In the genomic region with DNA sequence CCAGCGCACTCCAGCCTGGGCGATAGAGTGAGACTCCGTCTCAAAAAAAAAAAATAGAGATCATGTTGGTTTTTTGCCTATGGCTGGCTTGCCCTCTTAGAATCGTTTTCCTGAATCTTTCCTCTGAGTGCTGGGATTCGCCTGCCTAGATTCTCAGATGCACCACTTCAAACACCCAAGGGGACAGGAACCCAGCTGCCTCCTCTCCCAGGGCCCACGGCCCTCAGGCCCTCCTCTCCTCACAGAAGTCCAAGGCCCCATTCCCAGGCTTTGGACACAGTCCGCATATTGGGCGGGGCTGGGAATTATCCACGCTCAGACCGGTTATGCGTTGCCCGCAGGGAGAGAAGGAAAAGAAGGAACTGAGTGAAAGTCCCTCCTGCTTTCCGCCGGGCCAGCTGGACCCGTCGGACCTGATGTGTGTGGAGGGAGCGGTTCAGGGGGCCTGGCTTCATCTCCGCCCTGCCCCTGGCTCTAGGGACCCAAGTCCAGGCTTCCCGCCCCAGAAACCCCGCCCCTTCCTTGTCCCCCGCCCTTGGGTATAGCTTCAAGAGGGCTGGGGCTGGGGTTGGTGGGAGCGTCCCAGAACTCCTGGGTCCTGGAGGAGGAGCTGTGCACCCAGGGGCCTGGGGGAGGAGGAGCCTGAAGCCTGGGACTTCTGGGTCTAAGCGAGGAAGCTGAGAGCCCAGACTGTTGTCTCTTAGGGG, we compare ENCODE assay signal across 14 cellular contexts. TPM values are rescaled to one million over a fixed set of nuclear protein-coding genes. Genes with fewer than 3 reads are reported as not detected.
DNase-seq lines count a peak whose midpoint lies in the region; TF ChIP-seq lines count a peak whose summit lies in the region.
"Had no signal": no experiment of that assay in that cellular context is flagged by ENCODE, and none has a peak within 500 bp of the region (broad histone marks: within the 10 kb centered on the region; RNA-seq: fewer than 3 reads in every experiment).

No MANE protein-coding gene starts in this region.

- DNase-seq in SIG-M5 treated with dmso at 0.1 percent for 504 hours (lab: John Stamatoyannopoulos, UW; ENCODE audit: unreplicated experiment) (peak; percentile 52), SIG-M5 (lab: John Stamatoyannopoulos, UW) (no peak), glutamatergic neuron (peak; percentile 66), smooth muscle cell (lab: John Stamatoyannopoulos, UW; ENCODE audit: unreplicated experiment) (no peak), NCI-H2196 treated with DMSO at 0.1 percent for 48 hours (lab: John Stamatoyannopoulos, UW; ENCODE audit: unreplicated experiment) (no peak), middle frontal gyrus (ENCODE audit: extremely low spot score, low spot score) (no peak)
- DNase-seq: activated CD4-positive, alpha-beta T cell treated with anti-CD3 and anti-CD28 coated beads for 36 hours; GOT3; hippocampal formation; NCI-H1417; NK-92 treated with Interleukin-12 subunit alpha and Interleukin-12 subunit beta, amount 100 ng/mL, for 24 hours; sigmoid colon; SW 1271; testis had no signal

- H3K79me2 ChIP-seq in smooth muscle cell (ENCODE audit: low read depth) = no peaks in the 10 kb centered on the region

- no peak overlapping the region for H3K27ac ChIP-seq in smooth muscle cell (ENCODE audit: low read depth)
- H3K27ac ChIP-seq: sigmoid colon, testis had no signal

- H3K27me3 ChIP-seq in smooth muscle cell (ENCODE audit: low read depth) = no peaks in the 10 kb centered on the region
- H3K27me3 ChIP-seq: sigmoid colon, testis had no signal

- no peaks in the 10 kb centered on the region for H3K36me3 ChIP-seq in smooth muscle cell (ENCODE audit: low read depth)
- H3K36me3 ChIP-seq: sigmoid colon had no signal

- peaks cover 9% of the 10 kb centered on the region for H3K9me3 Mint-ChIP-seq in glutamatergic neuron (ENCODE audit: unreplicated experiment)

- H3K4me3 Mint-ChIP-seq in glutamatergic neuron (ENCODE audit: unreplicated experiment) = peak overlapping the region; percentile 83
- H3K4me3 Mint-ChIP-seq: activated CD4-positive, alpha-beta T cell treated with anti-CD3 and anti-CD28 coated beads for 36 hours had no signal

- no peaks in the 10 kb centered on the region for H3F3A ChIP-seq in smooth muscle cell (ENCODE audit: low read depth)

- H3K9me3 ChIP-seq in smooth muscle cell (replicated peaks; ENCODE audit: low read depth) = no peaks in the 10 kb centered on the region
- H3K9me3 ChIP-seq: sigmoid colon, testis had no signal

- H3K36me3 Mint-ChIP-seq in glutamatergic neuron (ENCODE audit: unreplicated experiment) = peaks cover 12% of the 10 kb centered on the region

- H3K27ac Mint-ChIP-seq in glutamatergic neuron (ENCODE audit: unreplicated experiment) = peak overlapping the region; percentile 92
- H3K27ac Mint-ChIP-seq: activated CD4-positive, alpha-beta T cell treated with anti-CD3 and anti-CD28 coated beads for 36 hours had no signal

- H3K4me3 ChIP-seq in smooth muscle cell = no peak overlapping the region
- H3K4me3 ChIP-seq: sigmoid colon had no signal

- peaks cover 18% of the 10 kb centered on the region for H3K4me1 Mint-ChIP-seq in glutamatergic neuron (ENCODE audit: low read depth, unreplicated experiment)

- no peaks in the 10 kb centered on the region for H4K20me1 ChIP-seq in smooth muscle cell (ENCODE audit: low read depth)

- no peak overlapping the region for H3K9ac ChIP-seq in smooth muscle cell (ENCODE audit: low read depth)

- H3K27me3 Mint-ChIP-seq in glutamatergic neuron (ENCODE audit: unreplicated experiment) = peaks cover 20% of the 10 kb centered on the region

- WGBS in smooth muscle cell (ENCODE audit: low lambda C conversion rate) = 34% methylated on average over 17 of the region's 23 CpGs

- TF ChIP-seq CTCF in glutamatergic neuron (IDR thresholded peaks at IDR 0.05; ENCODE audit: partially characterized antibody, unreplicated experiment) = no peak
- no peak for TF ChIP-seq CTCF in smooth muscle cell (IDR thresholded peaks at IDR 0.05; ENCODE audit: borderline replicate concordance, insufficient read depth, poor library complexity, severe bottlenecking)

- peaks cover 2% of the 10 kb centered on the region for H3K4me1 ChIP-seq in smooth muscle cell (ENCODE audit: low read depth)

- no peak overlapping the region for H2AFZ ChIP-seq in smooth muscle cell (ENCODE audit: low read depth)

- peak overlapping the region; percentile 40 for H3K4me2 ChIP-seq in smooth muscle cell

RNA-seq across cellular contexts. Expression of a gene that starts 5.8 kb away (rescaled TPM):
- total RNA-seq in glutamatergic neuron (ENCODE audit: unreplicated experiment) (104 TPM), smooth muscle cell (3.2 and 10.9 TPM in 2 replicates)
- polyA plus RNA-seq in smooth muscle cell = 16.3 and 20.3 TPM in 2 replicates

RNA-seq across cellular contexts. Expression of a gene that starts 6.2 kb away (rescaled TPM):
- total RNA-seq in glutamatergic neuron (ENCODE audit: unreplicated experiment) (3.2 TPM), smooth muscle cell (0.54 and 2.9 TPM in 2 replicates)
- polyA plus RNA-seq in smooth muscle cell = 0.74 and 1.7 TPM in 2 replicates

RNA-seq across cellular contexts. Expression of a gene that starts 11.0 kb away (rescaled TPM):
- 32.6 TPM for total RNA-seq in glutamatergic neuron (ENCODE audit: unreplicated experiment)
- total RNA-seq in smooth muscle cell = 11.7 and 16.5 TPM in 2 replicates
- polyA plus RNA-seq in smooth muscle cell = 24.7 and 30.7 TPM in 2 replicates

RNA-seq across cellular contexts. Expression of a gene that starts 30.0 kb away (rescaled TPM):
- total RNA-seq in glutamatergic neuron (ENCODE audit: unreplicated experiment) (26.6 TPM), smooth muscle cell (1.1 TPM in 1 of 2 replicates, not detected in the other)
- polyA plus RNA-seq in smooth muscle cell = 0.06 and 0.84 TPM in 2 replicates
- total RNA-seq: activated CD4-positive, alpha-beta T cell treated with anti-CD3 and anti-CD28 coated beads for 36 hours had no signal

RNA-seq across cellular contexts. Expression of a gene that starts 32.4 kb away (rescaled TPM):
- 54.1 TPM for total RNA-seq in glutamatergic neuron (ENCODE audit: unreplicated experiment)
- 15.0 and 27.7 TPM in 2 replicates for total RNA-seq in smooth muscle cell
- 32.1 and 47.0 TPM in 2 replicates for polyA plus RNA-seq in smooth muscle cell

Comparison
In these comparisons a context has a peak if more than half of its experiments do, and no peak if none do; other contexts are left out.
1. DNase-seq: peak in SIG-M5 treated with dmso at 0.1 percent for 504 hours (single experiment) and glutamatergic neuron (single experiment); none in SIG-M5 (single experiment), smooth muscle cell (single experiment), NCI-H2196 treated with DMSO at 0.1 percent for 48 hours (single experiment) and middle frontal gyrus (single experiment).